Comparison of ENCODE assay signal across 1 cellular context in the genomic region with DNA sequence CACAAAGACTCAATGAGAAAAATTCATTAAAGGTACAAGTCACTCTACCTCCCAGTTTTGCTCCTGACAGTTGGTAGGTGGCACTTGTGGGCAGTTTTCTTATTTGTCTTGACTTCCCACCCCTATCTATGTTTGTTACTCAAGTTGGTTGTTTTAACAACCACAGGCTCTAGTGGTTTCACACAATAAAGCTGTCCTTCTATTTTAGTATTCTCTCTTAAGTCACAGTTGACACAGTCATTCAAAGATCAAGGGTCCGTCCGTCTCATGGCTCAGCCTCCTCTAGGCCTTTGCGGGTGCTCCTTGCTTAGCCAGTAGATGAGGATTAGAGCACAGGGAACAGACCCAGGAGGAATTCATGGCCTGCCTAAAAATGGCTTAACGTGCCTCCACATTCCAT.
TF ChIP-seq lines count a peak whose summit lies in the region.

No MANE protein-coding gene starts in this region.

TF ChIP-seq in WTC11, 78 proteins besides CTCF, POLR2A, EP300 and RAD21 (continued from another document):
- TF ChIP-seq, protein P1, sequence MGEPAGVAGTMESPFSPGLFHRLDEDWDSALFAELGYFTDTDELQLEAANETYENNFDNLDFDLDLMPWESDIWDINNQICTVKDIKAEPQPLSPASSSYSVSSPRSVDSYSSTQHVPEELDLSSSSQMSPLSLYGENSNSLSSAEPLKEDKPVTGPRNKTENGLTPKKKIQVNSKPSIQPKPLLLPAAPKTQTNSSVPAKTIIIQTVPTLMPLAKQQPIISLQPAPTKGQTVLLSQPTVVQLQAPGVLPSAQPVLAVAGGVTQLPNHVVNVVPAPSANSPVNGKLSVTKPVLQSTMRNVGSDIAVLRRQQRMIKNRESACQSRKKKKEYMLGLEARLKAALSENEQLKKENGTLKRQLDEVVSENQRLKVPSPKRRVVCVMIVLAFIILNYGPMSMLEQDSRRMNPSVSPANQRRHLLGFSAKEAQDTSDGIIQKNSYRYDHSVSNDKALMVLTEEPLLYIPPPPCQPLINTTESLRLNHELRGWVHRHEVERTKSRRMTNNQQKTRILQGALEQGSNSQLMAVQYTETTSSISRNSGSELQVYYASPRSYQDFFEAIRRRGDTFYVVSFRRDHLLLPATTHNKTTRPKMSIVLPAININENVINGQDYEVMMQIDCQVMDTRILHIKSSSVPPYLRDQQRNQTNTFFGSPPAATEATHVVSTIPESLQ (CRISPR knock-in tag; IDR thresholded peaks at IDR 0.05) = no peak
- TF ChIP-seq, protein P2, sequence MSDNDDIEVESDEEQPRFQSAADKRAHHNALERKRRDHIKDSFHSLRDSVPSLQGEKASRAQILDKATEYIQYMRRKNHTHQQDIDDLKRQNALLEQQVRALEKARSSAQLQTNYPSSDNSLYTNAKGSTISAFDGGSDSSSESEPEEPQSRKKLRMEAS (CRISPR knock-in tag; IDR thresholded peaks at IDR 0.05) = no peak
- TF ChIP-seq, protein P3, sequence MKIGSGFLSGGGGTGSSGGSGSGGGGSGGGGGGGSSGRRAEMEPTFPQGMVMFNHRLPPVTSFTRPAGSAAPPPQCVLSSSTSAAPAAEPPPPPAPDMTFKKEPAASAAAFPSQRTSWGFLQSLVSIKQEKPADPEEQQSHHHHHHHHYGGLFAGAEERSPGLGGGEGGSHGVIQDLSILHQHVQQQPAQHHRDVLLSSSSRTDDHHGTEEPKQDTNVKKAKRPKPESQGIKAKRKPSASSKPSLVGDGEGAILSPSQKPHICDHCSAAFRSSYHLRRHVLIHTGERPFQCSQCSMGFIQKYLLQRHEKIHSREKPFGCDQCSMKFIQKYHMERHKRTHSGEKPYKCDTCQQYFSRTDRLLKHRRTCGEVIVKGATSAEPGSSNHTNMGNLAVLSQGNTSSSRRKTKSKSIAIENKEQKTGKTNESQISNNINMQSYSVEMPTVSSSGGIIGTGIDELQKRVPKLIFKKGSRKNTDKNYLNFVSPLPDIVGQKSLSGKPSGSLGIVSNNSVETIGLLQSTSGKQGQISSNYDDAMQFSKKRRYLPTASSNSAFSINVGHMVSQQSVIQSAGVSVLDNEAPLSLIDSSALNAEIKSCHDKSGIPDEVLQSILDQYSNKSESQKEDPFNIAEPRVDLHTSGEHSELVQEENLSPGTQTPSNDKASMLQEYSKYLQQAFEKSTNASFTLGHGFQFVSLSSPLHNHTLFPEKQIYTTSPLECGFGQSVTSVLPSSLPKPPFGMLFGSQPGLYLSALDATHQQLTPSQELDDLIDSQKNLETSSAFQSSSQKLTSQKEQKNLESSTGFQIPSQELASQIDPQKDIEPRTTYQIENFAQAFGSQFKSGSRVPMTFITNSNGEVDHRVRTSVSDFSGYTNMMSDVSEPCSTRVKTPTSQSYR (CRISPR knock-in tag; IDR thresholded peaks at IDR 0.05) = no peak
- TF ChIP-seq SP1 (CRISPR knock-in tag; conservative IDR thresholded peaks at IDR 0.05) = no peak
- TF ChIP-seq CBFB (CRISPR knock-in tag; IDR thresholded peaks at IDR 0.05; ENCODE audit: low read depth) = no peak
- TF ChIP-seq NR2C2 (CRISPR knock-in tag; IDR thresholded peaks at IDR 0.05) = no peak
- no peak for TF ChIP-seq ETV6 (CRISPR knock-in tag; IDR thresholded peaks at IDR 0.05)
- TF ChIP-seq, protein P4, sequence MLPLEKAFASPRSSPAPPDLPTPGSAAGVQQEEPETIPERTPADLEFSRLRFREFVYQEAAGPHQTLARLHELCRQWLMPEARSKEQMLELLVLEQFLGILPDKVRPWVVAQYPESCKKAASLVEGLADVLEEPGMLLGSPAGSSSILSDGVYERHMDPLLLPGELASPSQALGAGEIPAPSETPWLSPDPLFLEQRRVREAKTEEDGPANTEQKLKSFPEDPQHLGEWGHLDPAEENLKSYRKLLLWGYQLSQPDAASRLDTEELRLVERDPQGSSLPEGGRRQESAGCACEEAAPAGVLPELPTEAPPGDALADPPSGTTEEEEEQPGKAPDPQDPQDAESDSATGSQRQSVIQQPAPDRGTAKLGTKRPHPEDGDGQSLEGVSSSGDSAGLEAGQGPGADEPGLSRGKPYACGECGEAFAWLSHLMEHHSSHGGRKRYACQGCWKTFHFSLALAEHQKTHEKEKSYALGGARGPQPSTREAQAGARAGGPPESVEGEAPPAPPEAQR (CRISPR knock-in tag; IDR thresholded peaks at IDR 0.05) = no peak
- TF ChIP-seq, protein P5, sequence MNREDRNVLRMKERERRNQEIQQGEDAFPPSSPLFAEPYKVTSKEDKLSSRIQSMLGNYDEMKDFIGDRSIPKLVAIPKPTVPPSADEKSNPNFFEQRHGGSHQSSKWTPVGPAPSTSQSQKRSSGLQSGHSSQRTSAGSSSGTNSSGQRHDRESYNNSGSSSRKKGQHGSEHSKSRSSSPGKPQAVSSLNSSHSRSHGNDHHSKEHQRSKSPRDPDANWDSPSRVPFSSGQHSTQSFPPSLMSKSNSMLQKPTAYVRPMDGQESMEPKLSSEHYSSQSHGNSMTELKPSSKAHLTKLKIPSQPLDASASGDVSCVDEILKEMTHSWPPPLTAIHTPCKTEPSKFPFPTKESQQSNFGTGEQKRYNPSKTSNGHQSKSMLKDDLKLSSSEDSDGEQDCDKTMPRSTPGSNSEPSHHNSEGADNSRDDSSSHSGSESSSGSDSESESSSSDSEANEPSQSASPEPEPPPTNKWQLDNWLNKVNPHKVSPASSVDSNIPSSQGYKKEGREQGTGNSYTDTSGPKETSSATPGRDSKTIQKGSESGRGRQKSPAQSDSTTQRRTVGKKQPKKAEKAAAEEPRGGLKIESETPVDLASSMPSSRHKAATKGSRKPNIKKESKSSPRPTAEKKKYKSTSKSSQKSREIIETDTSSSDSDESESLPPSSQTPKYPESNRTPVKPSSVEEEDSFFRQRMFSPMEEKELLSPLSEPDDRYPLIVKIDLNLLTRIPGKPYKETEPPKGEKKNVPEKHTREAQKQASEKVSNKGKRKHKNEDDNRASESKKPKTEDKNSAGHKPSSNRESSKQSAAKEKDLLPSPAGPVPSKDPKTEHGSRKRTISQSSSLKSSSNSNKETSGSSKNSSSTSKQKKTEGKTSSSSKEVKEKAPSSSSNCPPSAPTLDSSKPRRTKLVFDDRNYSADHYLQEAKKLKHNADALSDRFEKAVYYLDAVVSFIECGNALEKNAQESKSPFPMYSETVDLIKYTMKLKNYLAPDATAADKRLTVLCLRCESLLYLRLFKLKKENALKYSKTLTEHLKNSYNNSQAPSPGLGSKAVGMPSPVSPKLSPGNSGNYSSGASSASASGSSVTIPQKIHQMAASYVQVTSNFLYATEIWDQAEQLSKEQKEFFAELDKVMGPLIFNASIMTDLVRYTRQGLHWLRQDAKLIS (CRISPR knock-in tag; IDR thresholded peaks at IDR 0.05; ENCODE audit: borderline replicate concordance) = no peak
